29 cellular contexts compared by ENCODE assay signal in the genomic region with DNA sequence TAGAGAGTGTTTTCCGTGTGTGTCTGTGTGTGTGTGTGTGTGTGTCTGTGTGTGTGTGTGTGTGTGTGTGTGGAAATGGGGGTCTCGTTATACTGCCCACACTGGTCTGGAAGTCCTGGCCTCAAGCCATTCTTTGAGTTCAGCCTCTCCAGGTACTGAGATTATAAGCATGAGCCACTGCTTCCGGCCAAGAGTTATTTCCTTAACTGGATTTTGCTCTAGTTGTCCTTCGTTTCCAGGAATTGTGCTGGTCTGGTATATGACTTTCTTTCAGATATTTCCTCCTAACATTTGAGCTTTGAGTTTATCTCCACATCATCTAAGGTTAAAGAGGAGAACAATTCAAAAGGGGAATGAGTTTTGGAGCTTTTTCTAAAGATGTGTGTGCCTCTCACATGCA.
"Had no signal": no experiment of that assay in that cellular context is flagged by ENCODE, and none has a peak within 500 bp of the region (broad histone marks: within the 10 kb centered on the region; RNA-seq: fewer than 3 reads in every experiment).

No MANE protein-coding gene starts in this region.

- H3K27me3 ChIP-seq: brain microvascular endothelial cell, esophagus muscularis mucosa, gastrocnemius medialis had no signal

- H3K4me3 Mint-ChIP-seq: activated B cell treated with CpG ODN at 0.5 μM for 24 hours; activated CD4-positive, alpha-beta memory T cell treated with anti-CD3 and anti-CD28 coated beads for 36 hours; activated CD4-positive, alpha-beta T cell treated with anti-CD3 and anti-CD28 coated beads for 36 hours; activated CD4-positive, alpha-beta T cell treated with anti-CD3 and anti-CD28 coated beads, Interleukin-2, amount 10 ng/mL, durations not matched to agents 24 days and 14 days; activated CD8-positive, alpha-beta memory T cell treated with anti-CD3 and anti-CD28 coated beads, Interleukin-2, amount 10 ng/mL, durations not matched to agents 7 days and 5 days; activated CD8-positive, alpha-beta T cell treated with anti-CD3 and anti-CD28 coated beads, Interleukin-2, amount 10 ng/mL, durations not matched to agents 7 days and 5 days; activated naive CD4-positive, alpha-beta T cell treated with anti-CD3 and anti-CD28 coated beads for 36 hours; activated naive CD8-positive, alpha-beta T cell treated with anti-CD3 and anti-CD28 coated beads, Interleukin-2, amount 10 ng/mL, durations not matched to agents 7 days and 5 days; activated T-helper 1 cell treated with anti-CD3 and anti-CD28 coated beads, Interleukin-12 subunit alpha, Interleukin-12 subunit beta, Interleukin-2, Interleukin-4 antibody, amounts not matched to agents 30 ng/mL and 10 ng/mL and 1 ng/mL, durations not matched to agents 14 hours and 24 hours and 36 hours; central memory CD8-positive, alpha-beta T cell; T-helper 17 cell; T-helper 2 cell treated with Interferon-gamma antibody and Interleukin-4, amounts not matched to agents 5 μg/mL and 100 μg/mL, for 36 hours had no signal

- H3K4me3 ChIP-seq: esophagus muscularis mucosa, gastrocnemius medialis had no signal

- H3K27ac ChIP-seq: brain microvascular endothelial cell, esophagus muscularis mucosa, foreskin keratinocyte, gastrocnemius medialis, WERI-Rb-1 had no signal

- H3K36me3 Mint-ChIP-seq: activated CD4-positive, alpha-beta memory T cell treated with anti-CD3 and anti-CD28 coated beads for 36 hours; activated CD8-positive, alpha-beta memory T cell treated with anti-CD3 and anti-CD28 coated beads, Interleukin-2, amount 10 ng/mL, durations not matched to agents 7 days and 5 days; activated naive CD4-positive, alpha-beta T cell treated with anti-CD3 and anti-CD28 coated beads, Interleukin-2, amount 50 U/mL, for 72 hours; activated naive CD8-positive, alpha-beta T cell treated with anti-CD3 and anti-CD28 coated beads, Interleukin-2, amount 10 ng/mL, durations not matched to agents 7 days and 5 days had no signal

- DNase-seq: activated B cell treated with CpG ODN at 0.5 μM for 24 hours; activated CD4-positive, alpha-beta memory T cell treated with anti-CD3 and anti-CD28 coated beads for 36 hours; activated CD4-positive, alpha-beta T cell treated with anti-CD3 and anti-CD28 coated beads for 36 hours; activated CD4-positive, alpha-beta T cell treated with anti-CD3 and anti-CD28 coated beads, Interleukin-2, amount 10 ng/mL, durations not matched to agents 24 days and 14 days; activated CD8-positive, alpha-beta memory T cell treated with anti-CD3 and anti-CD28 coated beads, Interleukin-2, amount 10 ng/mL, durations not matched to agents 7 days and 5 days; activated CD8-positive, alpha-beta memory T cell treated with anti-CD3 and anti-CD28 coated beads, Interleukin-2, amount 50 U/mL, for 4 hours; activated CD8-positive, alpha-beta T cell treated with anti-CD3 and anti-CD28 coated beads, Interleukin-2, amount 10 ng/mL, durations not matched to agents 7 days and 5 days; activated effector memory CD4-positive, alpha-beta T cell treated with anti-CD3 and anti-CD28 coated beads, Interleukin-2, amount 50 U/mL, for 16 hours; activated naive CD4-positive, alpha-beta T cell treated with anti-CD3 and anti-CD28 coated beads for 36 hours; activated naive CD8-positive, alpha-beta T cell treated with anti-CD3 and anti-CD28 coated beads, Interleukin-2, amount 10 ng/mL, durations not matched to agents 7 days and 5 days; activated T-cell treated with anti-CD3 and anti-CD28 coated beads, Interleukin-2, amount 50 U/mL, for 1 hour; activated T-cell treated with anti-CD3 and anti-CD28 coated beads, Interleukin-2, amount 50 U/mL, for 48 hours; brain microvascular endothelial cell; cortex of kidney; effector CD8-positive, alpha-beta T cell; erythroblast; foreskin keratinocyte; gastrocnemius medialis; T-helper 1 cell; T-helper 17 cell; T1000; WERI-Rb-1 had no signal

- ATAC-seq: activated CD4-positive, alpha-beta T cell treated with anti-CD3 and anti-CD28 coated beads for 36 hours; activated CD4-positive, CD25-positive, alpha-beta regulatory T cell treated with anti-CD3 and anti-CD28 coated beads, Interleukin-2, amount 50 U/mL, for 24 hours; activated CD8-positive, alpha-beta memory T cell treated with anti-CD3 and anti-CD28 coated beads, Interleukin-2, amount 10 ng/mL, durations not matched to agents 7 days and 5 days; activated CD8-positive, alpha-beta T cell treated with anti-CD3 and anti-CD28 coated beads, Interleukin-2, amount 10 ng/mL, durations not matched to agents 7 days and 5 days; activated naive CD4-positive, alpha-beta T cell treated with anti-CD3 and anti-CD28 coated beads, Interleukin-2, amount 50 U/mL, for 72 hours; foreskin keratinocyte; gastrocnemius medialis; T-helper 17 cell had no signal

- H3K27ac Mint-ChIP-seq: activated B cell treated with CpG ODN at 0.5 μM for 24 hours; activated CD4-positive, alpha-beta memory T cell treated with anti-CD3 and anti-CD28 coated beads for 36 hours; activated CD4-positive, alpha-beta T cell treated with anti-CD3 and anti-CD28 coated beads for 36 hours; activated CD4-positive, alpha-beta T cell treated with anti-CD3 and anti-CD28 coated beads, Interleukin-2, amount 10 ng/mL, durations not matched to agents 24 days and 14 days; activated CD8-positive, alpha-beta memory T cell treated with anti-CD3 and anti-CD28 coated beads, Interleukin-2, amount 10 ng/mL, durations not matched to agents 7 days and 5 days; activated CD8-positive, alpha-beta T cell treated with anti-CD3 and anti-CD28 coated beads, Interleukin-2, amount 10 ng/mL, durations not matched to agents 7 days and 5 days; activated naive CD4-positive, alpha-beta T cell treated with anti-CD3 and anti-CD28 coated beads for 36 hours; activated naive CD4-positive, alpha-beta T cell treated with anti-CD3 and anti-CD28 coated beads, Interleukin-2, amount 50 U/mL, for 72 hours; activated naive CD8-positive, alpha-beta T cell treated with anti-CD3 and anti-CD28 coated beads, Interleukin-2, amount 10 ng/mL, durations not matched to agents 7 days and 5 days; activated T-helper 1 cell treated with anti-CD3 and anti-CD28 coated beads, Interleukin-12 subunit alpha, Interleukin-12 subunit beta, Interleukin-2, Interleukin-4 antibody, amounts not matched to agents 30 ng/mL and 10 ng/mL and 1 ng/mL, durations not matched to agents 14 hours and 24 hours and 36 hours; activated T-helper 2 cell treated with anti-CD3 and anti-CD28 coated beads, Interferon-gamma antibody, Interleukin-2, Interleukin-4, amounts not matched to agents 10 μg/mL and 5 μg/mL and 100 μg/mL, durations not matched to agents 14 hours and 24 hours and 36 hours; T-helper 17 cell; T-helper 2 cell treated with Interferon-gamma antibody and Interleukin-4, amounts not matched to agents 5 μg/mL and 100 μg/mL, for 36 hours had no signal

- H3K4me1 ChIP-seq: esophagus muscularis mucosa, foreskin keratinocyte, gastrocnemius medialis had no signal

- H3K4me1 Mint-ChIP-seq: activated B cell treated with CpG ODN at 0.5 μM for 24 hours; activated CD4-positive, alpha-beta T cell treated with anti-CD3 and anti-CD28 coated beads for 36 hours; activated CD4-positive, alpha-beta T cell treated with anti-CD3 and anti-CD28 coated beads, Interleukin-2, amount 10 ng/mL, durations not matched to agents 24 days and 14 days; activated CD8-positive, alpha-beta memory T cell treated with anti-CD3 and anti-CD28 coated beads, Interleukin-2, amount 10 ng/mL, durations not matched to agents 7 days and 5 days; activated naive CD8-positive, alpha-beta T cell treated with anti-CD3 and anti-CD28 coated beads, Interleukin-2, amount 10 ng/mL, durations not matched to agents 7 days and 5 days; central memory CD8-positive, alpha-beta T cell; T-helper 17 cell had no signal

- H3K9me3 Mint-ChIP-seq: activated B cell treated with CpG ODN at 0.5 μM for 24 hours; activated CD4-positive, alpha-beta memory T cell treated with anti-CD3 and anti-CD28 coated beads for 36 hours; activated CD4-positive, alpha-beta T cell treated with anti-CD3 and anti-CD28 coated beads, Interleukin-2, amount 10 ng/mL, durations not matched to agents 24 days and 14 days; activated naive CD4-positive, alpha-beta T cell treated with anti-CD3 and anti-CD28 coated beads for 36 hours; activated naive CD4-positive, alpha-beta T cell treated with anti-CD3 and anti-CD28 coated beads, Interleukin-2, amount 50 U/mL, for 72 hours; activated naive CD8-positive, alpha-beta T cell treated with anti-CD3 and anti-CD28 coated beads, Interleukin-2, amount 10 ng/mL, durations not matched to agents 7 days and 5 days; activated T-helper 1 cell treated with anti-CD3 and anti-CD28 coated beads, Interleukin-12 subunit alpha, Interleukin-12 subunit beta, Interleukin-2, Interleukin-4 antibody, amounts not matched to agents 30 ng/mL and 10 ng/mL and 1 ng/mL, durations not matched to agents 14 hours and 24 hours and 36 hours; activated T-helper 2 cell treated with anti-CD3 and anti-CD28 coated beads, Interferon-gamma antibody, Interleukin-2, Interleukin-4, amounts not matched to agents 10 μg/mL and 5 μg/mL and 100 μg/mL, durations not matched to agents 14 hours and 24 hours and 36 hours; central memory CD8-positive, alpha-beta T cell; T-helper 2 cell treated with Interferon-gamma antibody and Interleukin-4, amounts not matched to agents 5 μg/mL and 100 μg/mL, for 36 hours had no signal

- H3K36me3 ChIP-seq: brain microvascular endothelial cell, esophagus muscularis mucosa, gastrocnemius medialis, WERI-Rb-1 had no signal
